In genomic region chr3:120437559-120437958, GRCh38 we compare ENCODE assay signal across 22 cellular contexts. TPM values are rescaled to one million over a fixed set of nuclear protein-coding genes. Genes with fewer than 3 reads are reported as not detected.
DNase-seq lines count a peak whose midpoint lies in the region; ATAC-seq and TF ChIP-seq lines count a peak whose summit lies in the region.
"Had no signal": no experiment of that assay in that cellular context is flagged by ENCODE, and none has a peak within 500 bp of the region (broad histone marks: within the 10 kb centered on the region; RNA-seq: fewer than 3 reads in every experiment).

No MANE protein-coding gene starts in this region.

- no peak overlapping the region for H3K4me3 ChIP-seq in IMR-90 (ENCODE audit: insufficient read depth, low read depth, low read length)
- H3K4me3 ChIP-seq in ascending aorta, result no peak overlapping the region
- no peak overlapping the region for H3K4me3 ChIP-seq in mesenchymal stem cell (ENCODE audit: insufficient read depth in 1 of 2, low read depth in 1 of 2, low read length in 2 of 2)
- no peak overlapping the region for H3K4me3 ChIP-seq in stomach smooth muscle (ENCODE audit: low read length in 2 of 2)
- H3K4me3 ChIP-seq: BLaER1, neural progenitor cell had no signal

- H3K27ac ChIP-seq in IMR-90 (ENCODE audit: insufficient read depth, low read length), result no peak overlapping the region
- H3K27ac ChIP-seq in ascending aorta, result peak overlapping the region; percentile 80 to 88
- peak overlapping the region; percentile 59 for H3K27ac ChIP-seq in mesenchymal stem cell (ENCODE audit: low read length, poor library complexity, severe bottlenecking)
- H3K27ac ChIP-seq in stomach smooth muscle (ENCODE audit: low read length), result peak overlapping the region; percentile 78
- H3K27ac ChIP-seq: BLaER1, HL-60, neural progenitor cell had no signal

- H3K9ac ChIP-seq in IMR-90 (ENCODE audit: low read depth, low read length) (0 out of 2 replicates have a peak overlapping the region, but pooled peaks have one; percentile 45), mesenchymal stem cell (ENCODE audit: low read length) (peak overlapping the region; percentile 10), stomach smooth muscle (ENCODE audit: low read length in 2 of 2) (no peak overlapping the region)
- H3K9ac ChIP-seq: BLaER1, neural progenitor cell had no signal

- POLR2A ChIA-PET in IMR-90 (lab: Charles Lee; ENCODE audit: unreplicated experiment), result no interaction called here

- no peak overlapping the region; the same call in 2 of the 3 replicates for H2BK15ac ChIP-seq in IMR-90 (ENCODE audit: low read depth, low read length)
- no peak overlapping the region for H2BK15ac ChIP-seq in mesenchymal stem cell (ENCODE audit: low read depth, poor library complexity, severe bottlenecking)

- H3K36me3 ChIP-seq in IMR-90 (ENCODE audit: control insufficient read depth, insufficient read depth, low read length), result peaks cover 48% of the 10 kb centered on the region
- peaks cover 0 to 17% of the 10 kb centered on the region in 2 donors for H3K36me3 ChIP-seq in ascending aorta
- H3K36me3 ChIP-seq in mesenchymal stem cell (ENCODE audit: control insufficient read depth in 1 of 2, insufficient read depth in 2 of 2, low read depth in 1 of 2, low read length in 2 of 2), result peaks cover 18 to 85% of the 10 kb centered on the region in 2 experiments
- H3K36me3 ChIP-seq in stomach smooth muscle (ENCODE audit: control insufficient read depth in 2 of 2, insufficient read depth in 2 of 2, low read length in 2 of 2), result peaks cover 20 to 27% of the 10 kb centered on the region in 2 donors

- H3K18ac ChIP-seq in IMR-90 (ENCODE audit: low read depth, low read length), result no peak overlapping the region
- H3K18ac ChIP-seq in mesenchymal stem cell (ENCODE audit: low read depth in 1 of 2, low read length in 2 of 2), result peak overlapping the region in 1 of 2 experiments; percentile 9

- H2AK5ac ChIP-seq in IMR-90 (ENCODE audit: low read depth, low read length) (peak overlapping the region; percentile 17; the same call in 1 of the 2 replicates), mesenchymal stem cell (ENCODE audit: low read length, severe bottlenecking) (peak overlapping the region; percentile 21)

- H3K4ac ChIP-seq in IMR-90 (ENCODE audit: low read depth, low read length) (peak overlapping the region; percentile 19; the same call in 1 of the 2 replicates), mesenchymal stem cell (ENCODE audit: low read depth in 1 of 2, low read length in 2 of 2) (no peak overlapping the region)

- H3K23ac ChIP-seq in IMR-90 (ENCODE audit: low read depth, low read length) (peak overlapping the region; percentile 81), mesenchymal stem cell (ENCODE audit: low read length in 2 of 2) (no peak overlapping the region)

- H3K4me2 ChIP-seq in IMR-90 (ENCODE audit: low read depth, low read length) (no peak overlapping the region), mesenchymal stem cell (ENCODE audit: low read length, poor library complexity, severe bottlenecking) (no peak overlapping the region)
- H3K4me2 ChIP-seq: BLaER1, neural progenitor cell had no signal

- ATAC-seq in IMR-90 (ENCODE audit: low read depth) (no peak), GM18505 (IDR thresholded peaks at IDR 0.05; ENCODE audit: unreplicated experiment) (no peak), GM21526 (IDR thresholded peaks at IDR 0.05; ENCODE audit: low FRiP score, unreplicated experiment) (no peak)
- ATAC-seq: sciatic nerve had no signal

- H4K8ac ChIP-seq in IMR-90 (ENCODE audit: low read depth in 2 of 2, low read length in 2 of 2) (no peak overlapping the region; a peak in 1 of 4 replicates), mesenchymal stem cell (ENCODE audit: low read length) (peak overlapping the region; percentile 33)

- TF ChIP-seq POLR2A in IMR-90 (IDR thresholded peaks at IDR 0.05; ENCODE audit: low read depth, low read length), result no peak
- TF ChIP-seq POLR2A in GM18505 (IDR thresholded peaks at IDR 0.05; ENCODE audit: borderline replicate concordance, extremely low read depth, insufficient read depth, insufficient read length), result no peak

- CTCF ChIA-PET in IMR-90 (lab: Yijun Ruan, JAX), result interaction anchor here (1.5 kb wide), 1 partner anchor 20 kb away, joined by 4 read pairs; no protein-coding TSS in a partner anchor

- H4K20me1 ChIP-seq in IMR-90 (ENCODE audit: insufficient read depth, low read length), result peaks cover 96% of the 10 kb centered on the region
- H4K20me1 ChIP-seq: BLaER1 had no signal

- peak overlapping the region; percentile 47 for H2BK5ac ChIP-seq in IMR-90 (ENCODE audit: low read depth, low read length, poor library complexity, severe bottlenecking)
- H2BK5ac ChIP-seq in mesenchymal stem cell (ENCODE audit: low read depth, low read length, poor library complexity, severe bottlenecking), result no peak overlapping the region

- intact Hi-C loops in IMR-90 (cut with micrococcal nuclease) (no loop called here), ascending aorta (cut with DNase I) (loop anchor here (5.0 kb wide), 1 partner anchor 340 kb away; no protein-coding TSS in a partner anchor)

- BruUV-seq in IMR-90 (replicated peaks; lab: Mats Ljungman, UMichigan), result no TSS peak

- no peak for TF ChIP-seq RAD21 in IMR-90 (IDR thresholded peaks at IDR 0.05; ENCODE audit: low read length)

- TF ChIP-seq CTCF in IMR-90 (conservative IDR thresholded peaks at IDR 0.05; ENCODE audit: low read depth, low read length) (no peak), ascending aorta (IDR thresholded peaks at IDR 0.05) (no peak)

- H3K9me3 ChIP-seq in IMR-90 (ENCODE audit: control insufficient read depth, insufficient read depth, low read length) (no peaks in the 10 kb centered on the region), ascending aorta (no peaks in the 10 kb centered on the region), mesenchymal stem cell (ENCODE audit: control insufficient read depth, low read length) (no peaks in the 10 kb centered on the region), stomach smooth muscle (ENCODE audit: control insufficient read depth in 2 of 2, low read length in 2 of 2) (no peaks in the 10 kb centered on the region)
- H3K9me3 ChIP-seq: BLaER1 had no signal

- H3K79me1 ChIP-seq in IMR-90 (ENCODE audit: low read depth in 1 of 2, low read length in 2 of 2) (peaks cover 20 to 85% of the 10 kb centered on the region in 2 experiments), mesenchymal stem cell (replicated peaks; ENCODE audit: low read length, poor library complexity, severe bottlenecking) (no peaks in the 10 kb centered on the region)

- H2AFZ ChIP-seq in IMR-90 (replicated peaks; ENCODE audit: low read length, poor library complexity) (no peak overlapping the region), mesenchymal stem cell (ENCODE audit: low read depth, low read length) (no peak overlapping the region)
- H2AFZ ChIP-seq: neural progenitor cell had no signal

- WGBS in IMR-90 (ENCODE audit: extremely low coverage in 2 of 2, insufficient read length in 1 of 2), 2 experiments, result no CpG with 5 or more reads among the region's 2 CpGs
- 95% methylated on average over 2 of the region's 2 CpGs for WGBS in mesenchymal stem cell

- H3K56ac ChIP-seq in IMR-90 (ENCODE audit: extremely low read depth, insufficient read depth, low read length), result no peak overlapping the region

- DNase-seq in IMR-90 (no peak), ascending aorta (ENCODE audit: low spot score in 2 of 2) (peak in 1 of 2 donors; percentile 40), mesenchymal stem cell (no peak), COLO668 (lab: John Stamatoyannopoulos, UW; ENCODE audit: unreplicated experiment) (no peak), T1000 (lab: John Stamatoyannopoulos, UW) (no peak)
- DNase-seq: activated CD4-positive, alpha-beta T cell treated with anti-CD3 and anti-CD28 coated beads for 4 hours; central memory CD4-positive, alpha-beta T cell; H9; kidney glomerular epithelial cell; MM.1S; NCI-H1436; NCI-H2081 treated with DMSO at 0.1 percent for 48 hours; NCI-H2227 treated with DMSO at 0.1 percent for 48 hours; SHP77; stimulated activated CD4-positive, alpha-beta T cell treated with anti-CD3 and anti-CD28 coated beads, Interleukin-4, amount 100 ng/mL, for 24 hours had no signal

- H2BK20ac ChIP-seq in IMR-90 (ENCODE audit: low read depth, low read length), result no peak overlapping the region

- H3K27me3 ChIP-seq in IMR-90 (ENCODE audit: control insufficient read depth, insufficient read depth, low read length), result no peaks in the 10 kb centered on the region
- H3K27me3 ChIP-seq in ascending aorta, result no peaks in the 10 kb centered on the region
- H3K27me3 ChIP-seq in mesenchymal stem cell (ENCODE audit: control insufficient read depth in 1 of 2, insufficient read depth in 1 of 2, low read length in 2 of 2), result no peaks in the 10 kb centered on the region
- H3K27me3 ChIP-seq in stomach smooth muscle (ENCODE audit: control insufficient read depth in 1 of 2, insufficient read depth in 2 of 2, low read length in 2 of 2), result no peaks in the 10 kb centered on the region
- H3K27me3 ChIP-seq: BLaER1, neural progenitor cell had no signal

- H4K91ac ChIP-seq in IMR-90 (ENCODE audit: insufficient read depth, low read depth, low read length) (no peak overlapping the region), mesenchymal stem cell (ENCODE audit: low read length) (no peak overlapping the region)

- peaks cover 48% of the 10 kb centered on the region for H3K4me1 ChIP-seq in IMR-90 (ENCODE audit: control insufficient read depth, insufficient read depth, low read length)
- peaks cover 30 to 94% of the 10 kb centered on the region in 2 donors for H3K4me1 ChIP-seq in ascending aorta
- peaks cover 19% of the 10 kb centered on the region for H3K4me1 ChIP-seq in mesenchymal stem cell (ENCODE audit: control insufficient read depth, insufficient read depth, low read depth, low read length)
- peaks cover 72% of the 10 kb centered on the region for H3K4me1 ChIP-seq in stomach smooth muscle (ENCODE audit: control insufficient read depth, insufficient read depth, low read length)

- H2AK9ac ChIP-seq in IMR-90 (replicated peaks; ENCODE audit: low read depth, low read length, poor library complexity), result no peak overlapping the region

- H4K5ac ChIP-seq in IMR-90 (ENCODE audit: low read depth, low read length), result no peak overlapping the region

- in situ Hi-C loops in IMR-90 (cut with MboI; ENCODE audit: low sequenced_read_pairs), result loop anchor here (25.0 kb wide), 2 partner anchors 350 to 1050 kb away; no protein-coding TSS in a partner anchor

- 0 out of 2 replicates have a peak overlapping the region, but pooled peaks have one; percentile 32 for H2BK120ac ChIP-seq in IMR-90 (ENCODE audit: low read depth, low read length)
- H2BK120ac ChIP-seq in mesenchymal stem cell (ENCODE audit: low read depth, low read length), result no peak overlapping the region

- H3K9me1 ChIP-seq in IMR-90 (ENCODE audit: insufficient read depth, low read length), result peaks cover 52% of the 10 kb centered on the region

- H2BK12ac ChIP-seq in mesenchymal stem cell (ENCODE audit: low read length in 2 of 2), result peak overlapping the region in 1 of 2 experiments; percentile 61

- H3K14ac ChIP-seq in IMR-90 (replicated peaks; ENCODE audit: low read depth, low read length), result 0 out of 2 replicates have a peak overlapping the region, but pooled peaks have one; percentile 51
- H3K14ac ChIP-seq in mesenchymal stem cell (ENCODE audit: low read length in 2 of 2), result no peak overlapping the region

- dilution Hi-C loops in IMR-90 (cut with HindIII; ENCODE audit: low sequenced_read_pairs, unreplicated experiment), result no loop called here

RNA-seq across cellular contexts. Expression of gene FSTL1, which starts 13.2 kb away (rescaled TPM):
- total RNA-seq in IMR-90 (2012; rRNA removed), result 1,097 and 1,642 TPM in 2 replicates
- 864 and 916 TPM in 2 replicates for polyA plus RNA-seq in IMR-90 (2012; rRNA removed)
- polyA plus RNA-seq in IMR-90 (2012; cell fraction: cytosol; rRNA removed), result 367 and 446 TPM in 2 replicates
- polyA plus RNA-seq in IMR-90 (2012; cell fraction: nucleus; rRNA removed; ENCODE audit: low replicate concordance), result 302 and 555 TPM in 2 replicates
- total RNA-seq in ascending aorta, result 790 TPM
- 544 TPM for polyA plus RNA-seq in mesenchymal stem cell (2013, experiment 1 of 2)
- polyA plus RNA-seq in mesenchymal stem cell (2013, experiment 2 of 2), result 562 TPM

Comparison
In these comparisons a context has a peak if more than half of its experiments do, and no peak if none do; other contexts are left out.
1. H3K9ac ChIP-seq: peak in IMR-90 (single experiment) and mesenchymal stem cell (single experiment); none in stomach smooth muscle (0 of 2).